Comparison of ENCODE assay signal across 9 cellular contexts in the genomic region with DNA sequence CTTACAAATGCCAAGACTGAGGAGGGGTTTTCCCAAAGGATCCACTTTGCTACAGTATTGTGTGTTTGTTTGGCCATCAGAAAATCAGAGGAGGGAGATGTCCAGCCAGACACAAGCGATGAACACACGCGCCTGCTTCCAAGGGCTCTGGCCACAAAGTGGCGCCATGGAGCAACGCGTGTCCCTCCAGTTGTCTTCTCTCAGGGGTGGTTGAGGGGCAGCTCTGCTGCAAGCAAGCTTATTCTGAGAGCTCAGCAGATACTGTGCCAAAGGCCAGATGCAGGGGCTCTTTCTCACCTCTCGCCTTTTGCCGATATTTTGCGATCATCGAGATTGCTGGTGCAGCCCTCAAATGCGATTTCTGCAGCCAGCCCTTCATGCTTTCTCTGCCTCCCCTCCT.
DNase-seq lines count a peak whose midpoint lies in the region; TF ChIP-seq lines count a peak whose summit lies in the region.
"Had no signal": no experiment of that assay in that cellular context is flagged by ENCODE, and none has a peak within 500 bp of the region (broad histone marks: within the 10 kb centered on the region; RNA-seq: fewer than 3 reads in every experiment).

No MANE protein-coding gene starts in this region.

- no peak overlapping the region for H4K8ac ChIP-seq in neuronal stem cell (ENCODE audit: low read depth, low read length)

- WGBS in neuronal stem cell (ENCODE audit: extremely low coverage in 2 of 2, insufficient read length in 2 of 2, insufficient replicate concordance in 1 of 2), 2 donors = no CpG with 5 or more reads among the region's 11 CpGs

- no peak overlapping the region for H2BK15ac ChIP-seq in neuronal stem cell (ENCODE audit: low read length)

- H2BK5ac ChIP-seq in neuronal stem cell (ENCODE audit: low read length) = no peak overlapping the region

- H3K4ac ChIP-seq in neuronal stem cell (ENCODE audit: low read length) = no peak overlapping the region

- intact Hi-C loops in CD4-positive, alpha-beta memory T cell (cut with micrococcal nuclease) = no loop called here

- no peak overlapping the region for H3K27ac Mint-ChIP-seq in CD4-positive, alpha-beta memory T cell

- H3K27me3 ChIP-seq in neuronal stem cell (ENCODE audit: control insufficient read depth in 3 of 3, insufficient read depth in 3 of 3, low read depth in 1 of 3, low read length in 3 of 3) = no peaks in the 10 kb centered on the region
- H3K27me3 ChIP-seq in CD4-positive, alpha-beta memory T cell (ENCODE audit: insufficient read depth, low read length) = no peaks in the 10 kb centered on the region
- H3K27me3 ChIP-seq: neutrophil had no signal

- no peak overlapping the region for H3K4me2 ChIP-seq in neuronal stem cell (ENCODE audit: insufficient read depth, low read length, poor library complexity, severe bottlenecking)

- H2AK5ac ChIP-seq in neuronal stem cell (ENCODE audit: low read depth, low read length) = no peak overlapping the region

- H3K4me3 Mint-ChIP-seq in CD4-positive, alpha-beta memory T cell = no peak overlapping the region

- no peaks in the 10 kb centered on the region for H3K4me1 ChIP-seq in neuronal stem cell (ENCODE audit: control insufficient read depth in 2 of 2, insufficient read depth in 1 of 2, low read depth in 1 of 2, low read length in 2 of 2)
- no peaks in the 10 kb centered on the region for H3K4me1 ChIP-seq in CD4-positive, alpha-beta memory T cell (ENCODE audit: insufficient read depth, low read length)

- H3K79me1 ChIP-seq in neuronal stem cell (ENCODE audit: low read depth, low read length) = no peaks in the 10 kb centered on the region

- H3K18ac ChIP-seq in neuronal stem cell (ENCODE audit: low read length) = no peak overlapping the region

- H3K9me3 Mint-ChIP-seq in CD4-positive, alpha-beta memory T cell = no peaks in the 10 kb centered on the region

- H3K27ac ChIP-seq in neuronal stem cell (replicated peaks; ENCODE audit: low read length) = no peak overlapping the region
- H3K27ac ChIP-seq in CD4-positive, alpha-beta memory T cell (ENCODE audit: low read depth, low read length) = no peak overlapping the region
- H3K27ac ChIP-seq: neutrophil had no signal

- no peaks in the 10 kb centered on the region for H3K36me3 ChIP-seq in neuronal stem cell (replicated peaks in 1 of 2; ENCODE audit: control insufficient read depth in 2 of 2, insufficient read depth in 2 of 2, low read length in 2 of 2)
- H3K36me3 ChIP-seq in CD4-positive, alpha-beta memory T cell (ENCODE audit: insufficient read depth, low read length) = no peaks in the 10 kb centered on the region
- H3K36me3 ChIP-seq: neutrophil had no signal

- H3K23ac ChIP-seq in neuronal stem cell (ENCODE audit: low read depth, low read length, poor library complexity) = no peak overlapping the region

- H3K4me3 ChIP-seq in NB4 (ENCODE audit: low read depth, low read length) (no peak overlapping the region), neuronal stem cell (ENCODE audit: low read length in 2 of 2) (no peak overlapping the region)
- H3K4me3 ChIP-seq in CD4-positive, alpha-beta memory T cell (ENCODE audit: low read length in 2 of 2) = no peak overlapping the region

- TF ChIP-seq POLR2A in NB4 (IDR thresholded peaks at IDR 0.05; ENCODE audit: extremely low read depth, insufficient read length) (no peak), erythroblast (IDR thresholded peaks at IDR 0.05; ENCODE audit: low read length) (no peak)

- H2BK120ac ChIP-seq in neuronal stem cell (ENCODE audit: low read depth, low read length) = no peak overlapping the region

- H3K36me3 Mint-ChIP-seq in CD4-positive, alpha-beta memory T cell = no peaks in the 10 kb centered on the region

- no peaks in the 10 kb centered on the region for H3K4me1 Mint-ChIP-seq in CD4-positive, alpha-beta memory T cell

- peaks cover 0 to 4% of the 10 kb centered on the region in 2 donors for H3K9me3 ChIP-seq in neuronal stem cell (replicated peaks in 1 of 2; ENCODE audit: control insufficient read depth in 2 of 2, insufficient read depth in 1 of 2, low read depth in 1 of 2, low read length in 2 of 2)
- no peaks in the 10 kb centered on the region for H3K9me3 ChIP-seq in CD4-positive, alpha-beta memory T cell (ENCODE audit: control insufficient read depth in 1 of 2, low read length in 2 of 2)
- H3K9me3 ChIP-seq: neutrophil had no signal

- H4K91ac ChIP-seq in neuronal stem cell (ENCODE audit: low read depth, low read length, poor library complexity) = no peak overlapping the region

- POLR2A ChIA-PET in GM10248 (lab: Yijun Ruan, JAX) = no interaction called here
- POLR2A ChIA-PET in CD4-positive, alpha-beta memory T cell (lab: Charles Lee; ENCODE audit: partially characterized antibody) = no interaction called here

- no peak overlapping the region for H3K14ac ChIP-seq in neuronal stem cell (ENCODE audit: low read length)

- no peak overlapping the region for H2BK12ac ChIP-seq in neuronal stem cell (ENCODE audit: low read length)

- TF ChIP-seq CTCF in GM10248 (IDR thresholded peaks at IDR 0.05; ENCODE audit: control extremely low read depth, extremely low read depth, low read depth, missing control alignments) = peak; percentile 31
- peak; percentile 44 for TF ChIP-seq CTCF in NB4 (IDR thresholded peaks at IDR 0.05; ENCODE audit: low read depth, low read length)

- no peak overlapping the region for H3K9ac ChIP-seq in neuronal stem cell (ENCODE audit: low read depth, low read length, poor library complexity)

- H2AFZ ChIP-seq in neuronal stem cell (ENCODE audit: low read length) = no peak overlapping the region

- CTCF ChIA-PET in GM10248 (lab: Yijun Ruan, JAX) = no interaction called here
- CTCF ChIA-PET in CD4-positive, alpha-beta memory T cell (lab: Charles Lee; ENCODE audit: partially characterized antibody) = no interaction called here

- peaks cover 2 to 6% of the 10 kb centered on the region in 2 donors for H3K27me3 Mint-ChIP-seq in CD4-positive, alpha-beta memory T cell

- DNase-seq in GM10248 (ENCODE audit: extremely low spot score) = no peak
- peak; percentile 43 for DNase-seq in NB4 (ENCODE audit: low read depth)
- DNase-seq in erythroblast (lab: John Stamatoyannopoulos, UW) = peak; percentile 14 to 26
- peak; percentile 30 for DNase-seq in neuronal stem cell (ENCODE audit: low spot score)
- DNase-seq in putamen (ENCODE audit: low spot score) = no peak
- no peak for DNase-seq in stimulated activated CD4-positive, alpha-beta T cell treated with anti-CD3 and anti-CD28 coated beads, Interleukin-15, amount 100 ng/mL, for 24 hours
- no peak for DNase-seq in CD4-positive, alpha-beta memory T cell
- no peak for DNase-seq in HuH-7.5 (ENCODE audit: low spot score)

Comparison
In these comparisons a context has a peak if more than half of its experiments do, and no peak if none do; other contexts are left out.
1. DNase-seq: peak in NB4 (single experiment), erythroblast (2 of 2) and neuronal stem cell (single experiment); none in GM10248 (single experiment), putamen (single experiment), stimulated activated CD4-positive, alpha-beta T cell treated with anti-CD3 and anti-CD28 coated beads, Interleukin-15, amount 100 ng/mL, for 24 hours (single experiment), CD4-positive, alpha-beta memory T cell (0 of 5) and HuH-7.5 (single experiment).